In the genomic region with DNA sequence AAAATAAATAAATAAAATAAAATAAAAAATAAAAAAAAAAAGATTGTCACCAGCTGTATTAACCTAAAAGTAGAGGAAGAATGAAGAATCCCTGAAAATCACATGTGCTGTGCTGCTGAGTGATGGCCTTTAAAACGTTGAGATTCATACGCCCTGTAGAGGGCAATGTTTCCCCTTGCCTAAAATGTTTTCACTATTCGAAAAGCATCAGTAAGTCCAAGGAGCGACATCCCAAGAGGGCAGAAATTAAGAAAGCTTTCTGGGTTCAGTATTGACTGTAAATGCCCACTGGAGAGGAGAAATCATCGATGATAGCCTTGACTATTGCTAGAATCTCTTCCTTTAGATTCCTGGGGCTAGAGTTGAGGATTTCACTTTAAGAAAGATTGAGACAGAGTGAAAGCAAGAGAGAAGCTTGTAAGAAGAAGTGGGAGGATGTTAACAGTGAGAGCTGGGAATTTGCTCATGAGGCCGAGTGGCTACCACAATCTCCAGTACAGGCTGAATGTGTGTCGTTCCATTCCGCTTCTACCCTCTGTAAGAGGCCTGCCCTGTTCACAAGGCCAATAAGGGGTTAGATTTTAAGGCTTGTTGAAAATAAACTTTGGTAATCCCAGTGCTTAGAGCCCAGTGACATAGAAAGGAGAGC, we compare ENCODE assay signal across 8 cellular contexts.
A peak's percentile ranks its signal among the peaks of the same experiment; 100 is the strongest.
DNase-seq lines count a peak whose midpoint lies in the region; ATAC-seq and TF ChIP-seq lines count a peak whose summit lies in the region.

No MANE protein-coding gene starts in this region.

- TF ChIP-seq CTCF in PC-9 (conservative IDR thresholded peaks at IDR 0.05): peak; percentile 72

- H3K27me3 ChIP-seq in PC-9 (ENCODE audit: insufficient read depth, low read depth) (no peaks in the 10 kb centered on the region), endocrine pancreas (ENCODE audit: control insufficient read depth, insufficient read depth, low read length) (no peaks in the 10 kb centered on the region), mesendoderm (ENCODE audit: insufficient read depth, low read length, poor library complexity) (no peaks in the 10 kb centered on the region), aorta (ENCODE audit: control insufficient read depth in 1 of 2, insufficient read depth in 2 of 2, low read length in 1 of 2) (no peaks in the 10 kb centered on the region)

- H3K56ac ChIP-seq in mesendoderm (ENCODE audit: low read length): no peak overlapping the region

- H4K20me1 ChIP-seq in PC-9 (ENCODE audit: insufficient read depth): no peaks in the 10 kb centered on the region

- intact Hi-C loops in PC-9 (cut with micrococcal nuclease; ENCODE audit: unreplicated experiment): loop anchor here (10.0 kb wide), 1 partner anchor 753 kb away; no protein-coding TSS in a partner anchor
- intact Hi-C loops in aorta (cut with DNase I): no loop called here

- no peaks in the 10 kb centered on the region for H3K79me1 ChIP-seq in mesendoderm (ENCODE audit: low read length)

- no peak overlapping the region for H4K8ac ChIP-seq in mesendoderm (ENCODE audit: low read depth, low read length)

- H3K4me3 ChIP-seq in PC-9 (peak overlapping the region; percentile 21; the same call in 1 of the 2 replicates), endocrine pancreas (ENCODE audit: control insufficient read depth, insufficient read depth, low read length) (peak overlapping the region; percentile 55), mesendoderm (ENCODE audit: low read length) (no peak overlapping the region), aorta (ENCODE audit: low read length in 2 of 2) (peak overlapping the region; percentile 40 to 84)

- no peak overlapping the region for H3K18ac ChIP-seq in mesendoderm (ENCODE audit: low read length)

- WGBS in mesendoderm (ENCODE audit: extremely low coverage, insufficient coverage, low lambda C conversion rate): no CpG with 5 or more reads among the region's 8 CpGs
- 26 to 34% methylated on average over 8 of the region's 8 CpGs for WGBS in aorta, 2 donors

- CTCF ChIA-PET in PC-9 (lab: Charles Lee): interaction anchor here (0.5 to 1.2 kb wide), 2 partner anchors 463 to 733 kb away, joined by 3 to 4 read pairs; no protein-coding TSS in a partner anchor

- H3K36me3 ChIP-seq in PC-9 (ENCODE audit: low read depth) (no peaks in the 10 kb centered on the region), endocrine pancreas (ENCODE audit: control insufficient read depth, insufficient read depth, low read length) (no peaks in the 10 kb centered on the region), mesendoderm (ENCODE audit: control insufficient read depth, insufficient read depth, low read length) (no peaks in the 10 kb centered on the region), aorta (ENCODE audit: control insufficient read depth in 1 of 2, insufficient read depth in 2 of 2, low read length in 1 of 2) (no peaks in the 10 kb centered on the region)

- H2BK5ac ChIP-seq in mesendoderm (ENCODE audit: low read length): no peak overlapping the region

- peak; percentile 73 for DNase-seq in D341Med (ENCODE audit: low spot score)
- peak in 1 of 2 experiments; percentile 12 for DNase-seq in PC-9
- DNase-seq in mesendoderm: peak; percentile 76
- DNase-seq in aorta: no peak
- no peak for DNase-seq in stimulated activated CD4-positive, alpha-beta T cell treated with anti-CD3 and anti-CD28 coated beads, Interleukin-2, amount 100 ng/mL, for 48 hours

- no peaks in the 10 kb centered on the region for H3K79me2 ChIP-seq in PC-9 (ENCODE audit: low read depth)
- no peaks in the 10 kb centered on the region for H3K79me2 ChIP-seq in mesendoderm (ENCODE audit: control insufficient read depth, insufficient read depth, low read length)

- no peaks in the 10 kb centered on the region for H3K9me3 ChIP-seq in PC-9 (ENCODE audit: insufficient read depth, low read depth)
- no peaks in the 10 kb centered on the region for H3K9me3 ChIP-seq in endocrine pancreas (ENCODE audit: control insufficient read depth, low read length)
- H3K9me3 ChIP-seq in aorta (ENCODE audit: control insufficient read depth, low read length): no peaks in the 10 kb centered on the region

- no peaks in the 10 kb centered on the region for H3K9me2 ChIP-seq in PC-9 (ENCODE audit: insufficient read depth)

- no peak overlapping the region for H3K4ac ChIP-seq in mesendoderm (ENCODE audit: low read depth, low read length)

- no peak overlapping the region for H2AK5ac ChIP-seq in mesendoderm (ENCODE audit: low read length)

- H2AFZ ChIP-seq in PC-9: 0 out of 2 replicates have a peak overlapping the region, but pooled peaks have one; percentile 50

- no peak overlapping the region for H3K27ac ChIP-seq in PC-9
- no peak overlapping the region for H3K27ac ChIP-seq in mesendoderm (ENCODE audit: low read depth, low read length)
- no peak overlapping the region for H3K27ac ChIP-seq in aorta (ENCODE audit: low read depth in 1 of 2, low read length in 2 of 2)

- no peak overlapping the region for H2BK15ac ChIP-seq in mesendoderm (replicated peaks; ENCODE audit: low read depth)

- H2BK120ac ChIP-seq in mesendoderm (ENCODE audit: low read depth, low read length): no peak overlapping the region

- H3K9ac ChIP-seq in endocrine pancreas (ENCODE audit: control insufficient read depth, insufficient read depth, low read length): peak overlapping the region; percentile 48
- H3K9ac ChIP-seq in mesendoderm (ENCODE audit: low read length): no peak overlapping the region

- no peak overlapping the region for H3K23ac ChIP-seq in mesendoderm (ENCODE audit: low read length)

- no peaks in the 10 kb centered on the region for H3F3A ChIP-seq in PC-9 (ENCODE audit: insufficient read depth, low read depth)

- H3K4me1 ChIP-seq in PC-9 (replicated peaks; ENCODE audit: insufficient read depth) (no peaks in the 10 kb centered on the region), endocrine pancreas (ENCODE audit: control insufficient read depth, insufficient read depth, low read length) (no peaks in the 10 kb centered on the region), mesendoderm (ENCODE audit: control insufficient read depth, low read depth, low read length) (no peaks in the 10 kb centered on the region), aorta (ENCODE audit: control insufficient read depth in 1 of 2, insufficient read depth in 2 of 2, low read length in 2 of 2) (no peaks in the 10 kb centered on the region)

- POLR2A ChIA-PET in PC-9 (lab: Charles Lee; ENCODE audit: unreplicated experiment): no interaction called here

- H4K5ac ChIP-seq in mesendoderm (ENCODE audit: low read length): no peak overlapping the region

- H3K4me2 ChIP-seq in PC-9 (peak overlapping the region; percentile 61), mesendoderm (ENCODE audit: low read length) (no peak overlapping the region)

- ATAC-seq in GM19351 (IDR thresholded peaks at IDR 0.05; ENCODE audit: unreplicated experiment) (peak; percentile 75), HG03469 (IDR thresholded peaks at IDR 0.05; ENCODE audit: unreplicated experiment) (peak; percentile 40), aorta (ENCODE audit: low FRiP score) (peak; percentile 80)

- BruUV-seq in PC-9 (replicated peaks; lab: Mats Ljungman, UMichigan): no TSS peak

Comparison
In these comparisons a context has a peak if more than half of its experiments do, and no peak if none do; other contexts are left out.
1. DNase-seq: peak in D341Med (single experiment) and mesendoderm (single experiment); none in aorta (0 of 2) and stimulated activated CD4-positive, alpha-beta T cell treated with anti-CD3 and anti-CD28 coated beads, Interleukin-2, amount 100 ng/mL, for 48 hours (0 of 2).
2. Peak in every context shown above with its lines, with median percentiles within 50 percentile points of each other: ATAC-seq.